In the genomic region with DNA sequence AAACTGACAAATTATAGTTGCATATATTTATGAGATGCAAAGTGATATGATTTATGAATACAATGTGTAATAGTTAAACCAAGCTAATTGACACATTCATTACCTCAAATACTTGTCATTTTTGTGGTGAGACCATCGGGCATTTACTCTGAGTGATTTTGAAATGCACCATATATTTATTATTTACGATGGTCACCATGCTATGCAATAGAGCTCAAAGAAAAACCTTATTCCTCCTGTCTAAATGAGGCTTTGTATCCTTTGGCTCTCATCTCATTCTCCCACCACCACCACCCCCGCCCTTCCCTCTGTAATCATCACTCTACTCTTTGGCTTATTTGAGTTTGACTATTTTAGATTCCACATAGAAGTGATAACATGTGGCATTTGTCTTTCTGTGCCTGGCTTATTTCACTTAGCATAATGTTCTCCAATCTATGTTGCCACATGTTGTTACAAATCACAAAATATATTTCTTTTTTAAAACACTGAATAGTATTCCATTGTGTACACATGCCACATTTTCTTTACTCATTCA, we compare ENCODE assay signal across 19 cellular contexts.
"Had no signal": no experiment of that assay in that cellular context is flagged by ENCODE, and none has a peak within 500 bp of the region (broad histone marks: within the 10 kb centered on the region; RNA-seq: fewer than 3 reads in every experiment).

No MANE protein-coding gene starts in this region.

- H3K4me3 ChIP-seq: stomach, thyroid gland, upper lobe of right lung had no signal

- H3K27me3 ChIP-seq: neutrophil, stomach, thyroid gland, upper lobe of right lung had no signal

- H3K36me3 ChIP-seq: neutrophil, stomach, thyroid gland, upper lobe of right lung had no signal

- H3K9me3 ChIP-seq: neutrophil, thyroid gland, upper lobe of right lung had no signal

- DNase-seq: activated B cell treated with CpG ODN at 0.5 μM for 24 hours; activated CD8-positive, alpha-beta memory T cell treated with anti-CD3 and anti-CD28 coated beads, Interleukin-2, amount 10 ng/mL, durations not matched to agents 7 days and 5 days; activated CD8-positive, alpha-beta T cell treated with anti-CD3 and anti-CD28 coated beads, Interleukin-2, amount 10 ng/mL, durations not matched to agents 7 days and 5 days; activated naive CD8-positive, alpha-beta T cell treated with anti-CD3 and anti-CD28 coated beads, Interleukin-2, amount 50 U/mL, for 24 hours; activated T-cell treated with anti-CD3 and anti-CD28 coated beads, Interleukin-2, amount 50 U/mL, for 48 hours; dermis blood vessel endothelial cell; effector CD4-positive, alpha-beta T cell; foreskin fibroblast; naive B cell; nephron progenitor cell; small intestine; stimulated activated naive B cell treated with anti-CD40 and anti-IgM and Interleukin-4, amounts not matched to agents 10 μg/mL and 1 μg/mL and 100 μg/mL, for 72 hours; stomach; T-cell; thyroid gland; upper lobe of right lung had no signal

- H3K4me1 ChIP-seq: thyroid gland, upper lobe of right lung had no signal

- FAIRE-seq: bronchial epithelial cell had no signal

- H3K27ac ChIP-seq: epithelial cell of prostate, neutrophil, stomach, thyroid gland, upper lobe of right lung had no signal
